19 cellular contexts compared by ENCODE assay signal in the genomic region with DNA sequence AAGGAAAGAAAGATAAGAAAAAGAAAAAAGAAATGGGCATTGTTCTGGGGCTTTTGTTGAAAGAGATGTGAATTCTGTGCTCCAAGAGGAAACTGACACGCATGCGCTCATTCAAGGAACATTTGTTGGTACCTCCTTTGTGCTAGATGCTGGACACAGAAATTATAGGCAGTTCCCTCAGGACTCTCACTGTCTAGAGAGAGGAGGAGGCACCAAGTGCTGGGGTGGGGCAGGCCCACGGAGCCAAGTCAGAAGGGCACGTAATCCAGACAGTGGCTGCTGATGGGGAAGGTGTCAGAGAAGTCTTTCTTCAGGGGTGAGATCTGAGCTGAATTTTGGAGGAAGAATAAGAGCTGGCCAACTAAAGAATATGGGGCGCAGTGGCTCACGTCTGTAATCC. TPM values are rescaled to one million over a fixed set of nuclear protein-coding genes. Genes with fewer than 3 reads are reported as not detected.
DNase-seq lines count a peak whose midpoint lies in the region; ATAC-seq and TF ChIP-seq lines count a peak whose summit lies in the region.
"Had no signal": no experiment of that assay in that cellular context is flagged by ENCODE, and none has a peak within 500 bp of the region (broad histone marks: within the 10 kb centered on the region; RNA-seq: fewer than 3 reads in every experiment).

No MANE protein-coding gene starts in this region.

- TF ChIP-seq CTCF in osteoblast (IDR thresholded peaks at IDR 0.05; ENCODE audit: extremely low read depth, low read depth, low read length), result no peak

- H3K9me3 ChIP-seq in osteoblast (ENCODE audit: low read depth, low read length), result no peaks in the 10 kb centered on the region
- no peaks in the 10 kb centered on the region for H3K9me3 ChIP-seq in SJCRH30 (replicated peaks)

- H3K4me3 ChIP-seq in osteoblast (ENCODE audit: insufficient read depth, low read length) (no peak overlapping the region), SJCRH30 (no peak overlapping the region)
- H3K4me3 ChIP-seq: GM12878, GM23248 had no signal

- H3K79me2 ChIP-seq in osteoblast (ENCODE audit: insufficient read depth, low read length), result peaks cover 19% of the 10 kb centered on the region

- H3K36me3 Mint-ChIP-seq in central memory CD8-positive, alpha-beta T cell (ENCODE audit: insufficient read depth), result peaks cover 20% of the 10 kb centered on the region
- H3K36me3 Mint-ChIP-seq in natural killer cell treated with Interleukin-12 subunit alpha and Interleukin-12 subunit beta and Interleukin-15 and Interleukin-18, amount 100 ng/mL, for 72 hours, result peaks cover 7% of the 10 kb centered on the region

- H3K27me3 ChIP-seq in osteoblast (ENCODE audit: insufficient read depth, low read length) (no peaks in the 10 kb centered on the region), SJCRH30 (no peaks in the 10 kb centered on the region)

- H3K27ac Mint-ChIP-seq in central memory CD8-positive, alpha-beta T cell (ENCODE audit: low read depth), result peak overlapping the region; percentile 17
- no peak overlapping the region for H3K27ac Mint-ChIP-seq in natural killer cell treated with Interleukin-12 subunit alpha and Interleukin-12 subunit beta and Interleukin-15 and Interleukin-18, amount 100 ng/mL, for 72 hours
- H3K27ac Mint-ChIP-seq: H9 had no signal

- H3K9me3 Mint-ChIP-seq in central memory CD8-positive, alpha-beta T cell, result no peaks in the 10 kb centered on the region
- H3K9me3 Mint-ChIP-seq in natural killer cell treated with Interleukin-12 subunit alpha and Interleukin-12 subunit beta and Interleukin-15 and Interleukin-18, amount 100 ng/mL, for 72 hours, result peaks cover 4% of the 10 kb centered on the region
- H3K9me3 Mint-ChIP-seq: CD8-positive, alpha-beta memory T cell had no signal

- peaks cover 8% of the 10 kb centered on the region for H3K36me3 ChIP-seq in osteoblast (ENCODE audit: insufficient read depth, low read length)
- H3K36me3 ChIP-seq in SJCRH30, result no peaks in the 10 kb centered on the region

- no peak for DNase-seq in central memory CD8-positive, alpha-beta T cell (ENCODE audit: low spot score in 2 of 2)
- peak; percentile 55 for DNase-seq in natural killer cell treated with Interleukin-12 subunit alpha and Interleukin-12 subunit beta and Interleukin-15 and Interleukin-18, amount 100 ng/mL, for 72 hours (ENCODE audit: low spot score)
- peak; percentile 61 for DNase-seq in osteoblast (ENCODE audit: insufficient read length, low spot score, missing footprints)
- no peak for DNase-seq in NCI-H1694 treated with DMSO at 0.1 percent for 48 hours (lab: John Stamatoyannopoulos, UW)
- no peak for DNase-seq in mucosa of gallbladder (ENCODE audit: low spot score)
- no peak for DNase-seq in SJCRH30
- DNase-seq: CD4-positive, CD25-positive, alpha-beta regulatory T cell; CD8-positive, alpha-beta memory T cell; DMS 273 treated with DMSO at 0.1 percent for 48 hours; DMS79; EL; GDM1; GM23248; H9 had no signal

- H3K4me1 Mint-ChIP-seq in central memory CD8-positive, alpha-beta T cell, result peaks cover 30% of the 10 kb centered on the region
- H3K4me1 Mint-ChIP-seq in natural killer cell treated with Interleukin-12 subunit alpha and Interleukin-12 subunit beta and Interleukin-15 and Interleukin-18, amount 100 ng/mL, for 72 hours (ENCODE audit: low read depth in 2 of 2), result peaks cover 24 to 28% of the 10 kb centered on the region in 2 donors

- H3K27ac ChIP-seq in osteoblast (ENCODE audit: low read depth, low read length) (no peak overlapping the region), SJCRH30 (no peak overlapping the region)
- H3K27ac ChIP-seq: C4-2B, GM23248 had no signal

- peaks cover 16% of the 10 kb centered on the region for H3K27me3 Mint-ChIP-seq in central memory CD8-positive, alpha-beta T cell
- H3K27me3 Mint-ChIP-seq in natural killer cell treated with Interleukin-12 subunit alpha and Interleukin-12 subunit beta and Interleukin-15 and Interleukin-18, amount 100 ng/mL, for 72 hours, result peaks cover 7% of the 10 kb centered on the region in 2 donors

- no peak for ATAC-seq in central memory CD8-positive, alpha-beta T cell (replicated peaks; ENCODE audit: extremely low read depth, poor library complexity, severe bottlenecking)
- no peak for ATAC-seq in natural killer cell treated with Interleukin-12 subunit alpha and Interleukin-12 subunit beta and Interleukin-15 and Interleukin-18, amount 100 ng/mL, for 72 hours
- ATAC-seq: GM12878, HCT116 had no signal

- no peak overlapping the region for H3K4me2 ChIP-seq in osteoblast (ENCODE audit: insufficient read depth, low read length)

- H3K4me1 ChIP-seq in osteoblast (ENCODE audit: insufficient read depth, low read length), result peaks cover 17% of the 10 kb centered on the region
- H3K4me1 ChIP-seq in SJCRH30, result peaks cover 8% of the 10 kb centered on the region; the same call in 1 of the 2 replicates

- H2AFZ ChIP-seq in osteoblast (ENCODE audit: low read length), result no peak overlapping the region
- H2AFZ ChIP-seq: GM23248 had no signal

- H4K20me1 ChIP-seq in osteoblast (ENCODE audit: insufficient read depth, low read length), result peaks cover 15% of the 10 kb centered on the region

- H3K4me3 Mint-ChIP-seq in central memory CD8-positive, alpha-beta T cell, result no peak overlapping the region
- H3K4me3 Mint-ChIP-seq in natural killer cell treated with Interleukin-12 subunit alpha and Interleukin-12 subunit beta and Interleukin-15 and Interleukin-18, amount 100 ng/mL, for 72 hours, result no peak overlapping the region
- H3K4me3 Mint-ChIP-seq: H9 had no signal

RNA-seq across cellular contexts. Expression of a gene that starts 2.9 kb away (rescaled TPM):
- total RNA-seq in natural killer cell treated with Interleukin-12 subunit alpha and Interleukin-12 subunit beta and Interleukin-15 and Interleukin-18, amount 100 ng/mL, for 72 hours, result 10 to 100 TPM; 34.9 to 59.6 TPM
- total RNA-seq in osteoblast (16.5 and 19.9 TPM in 2 replicates), mucosa of gallbladder (49.8 TPM)
- 20.7 and 27.1 TPM in 2 replicates for total RNA-seq in SJCRH30 (2014; rRNA removed; shearing (Covaris generic))

RNA-seq across cellular contexts. Expression of a gene that starts 20.5 kb away (rescaled TPM):
- total RNA-seq in natural killer cell treated with Interleukin-12 subunit alpha and Interleukin-12 subunit beta and Interleukin-15 and Interleukin-18, amount 100 ng/mL, for 72 hours, result under 1 TPM in 1 of 2 donors, not detected in 1; 0.75 TPM
- total RNA-seq in osteoblast (56.6 and 57.5 TPM in 2 replicates), mucosa of gallbladder (37.8 TPM)
- 29.8 and 30.4 TPM in 2 replicates for total RNA-seq in SJCRH30 (2014; rRNA removed; shearing (Covaris generic))

RNA-seq across cellular contexts. Expression of a gene that starts 37.8 kb away (rescaled TPM):
- not detected for total RNA-seq in natural killer cell treated with Interleukin-12 subunit alpha and Interleukin-12 subunit beta and Interleukin-15 and Interleukin-18, amount 100 ng/mL, for 72 hours
- not detected in 2 replicates for total RNA-seq in osteoblast
- total RNA-seq in mucosa of gallbladder, result 584 TPM
- not detected in 2 replicates for total RNA-seq in SJCRH30 (2014; rRNA removed; shearing (Covaris generic))
- total RNA-seq: A172; A673; CD4-positive, CD25-positive, alpha-beta regulatory T cell; CD8-positive, alpha-beta memory T cell; GM12878; GM23248 had no signal

RNA-seq across cellular contexts. Expression of a gene that starts 47.0 kb away (rescaled TPM):
- under 1 TPM; 0.45 to 0.89 TPM for total RNA-seq in natural killer cell treated with Interleukin-12 subunit alpha and Interleukin-12 subunit beta and Interleukin-15 and Interleukin-18, amount 100 ng/mL, for 72 hours
- total RNA-seq in osteoblast (101 and 105 TPM in 2 replicates), mucosa of gallbladder (20.1 TPM)
- total RNA-seq in SJCRH30 (2014; rRNA removed; shearing (Covaris generic)), result 11.2 and 14.4 TPM in 2 replicates

Comparison
In these comparisons a context has a peak if more than half of its experiments do, and no peak if none do; other contexts are left out.
1. DNase-seq: peak in natural killer cell treated with Interleukin-12 subunit alpha and Interleukin-12 subunit beta and Interleukin-15 and Interleukin-18, amount 100 ng/mL, for 72 hours (single experiment) and osteoblast (single experiment); none in central memory CD8-positive, alpha-beta T cell (0 of 2), NCI-H1694 treated with DMSO at 0.1 percent for 48 hours (single experiment), mucosa of gallbladder (single experiment) and SJCRH30 (0 of 2).
2. RNA of a gene that starts 20.5 kb away (total RNA-seq): 56.6 to 57.5 TPM in osteoblast, 37.8 TPM in mucosa of gallbladder (single experiment) and 29.8 to 30.4 TPM in SJCRH30; 0.75 TPM in natural killer cell treated with Interleukin-12 subunit alpha and Interleukin-12 subunit beta and Interleukin-15 and Interleukin-18, amount 100 ng/mL, for 72 hours; every median in the first group is over 10 times any median in the second.
3. RNA of a gene that starts 37.8 kb away (total RNA-seq): 584 TPM in mucosa of gallbladder (single experiment); not detected in natural killer cell treated with Interleukin-12 subunit alpha and Interleukin-12 subunit beta and Interleukin-15 and Interleukin-18, amount 100 ng/mL, for 72 hours, not detected in osteoblast and not detected in SJCRH30; every median in the first group is over 100 times any median in the second.